Comparison of ENCODE assay signal across 8 cellular contexts in the genomic region with DNA sequence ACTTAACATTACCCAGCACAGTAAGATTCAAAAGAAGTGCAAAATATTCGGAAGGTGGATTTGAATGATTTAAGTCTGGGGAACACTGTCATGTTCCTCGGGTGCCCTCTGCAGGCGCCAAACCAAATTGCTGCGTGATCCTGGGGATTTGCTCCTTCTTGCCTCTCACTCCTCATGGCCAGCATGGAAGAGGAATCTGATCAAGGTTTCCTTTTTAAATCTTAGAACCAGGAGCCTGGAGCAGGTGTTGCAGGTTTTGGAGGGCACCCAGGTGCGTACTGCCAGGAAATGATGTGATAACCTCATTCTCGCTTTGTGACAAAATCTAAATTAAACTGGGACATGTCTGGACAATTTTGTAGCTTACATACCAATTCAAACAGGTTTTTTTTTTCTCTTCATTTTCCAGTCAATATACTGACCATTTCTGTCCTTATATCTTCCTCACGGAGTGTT. TPM values are rescaled to one million over a fixed set of nuclear protein-coding genes. Genes with fewer than 3 reads are reported as not detected.
DNase-seq lines count a peak whose midpoint lies in the region; ATAC-seq and TF ChIP-seq lines count a peak whose summit lies in the region.

No MANE protein-coding gene starts in this region.

- H3K9me3 ChIP-seq in PC-3 (ENCODE audit: low read length) (no peaks in the 10 kb centered on the region), esophagus muscularis mucosa (no peaks in the 10 kb centered on the region)

- H3K4me3 ChIP-seq in PC-3 (ENCODE audit: low read length) (no peak overlapping the region), esophagus muscularis mucosa (no peak overlapping the region)

- POLR2A ChIA-PET in PC-3 (lab: Charles Lee; ENCODE audit: unreplicated experiment) = interaction anchor here (0.6 kb wide), 1 partner anchor 53 kb away, joined by 3 read pairs; no protein-coding TSS in a partner anchor

- H3K9ac ChIP-seq in PC-3 (ENCODE audit: low read length) = no peak overlapping the region

- no peaks in the 10 kb centered on the region for H3K36me3 Mint-ChIP-seq in natural killer cell

- CTCF ChIA-PET in PC-3 (lab: Charles Lee) = interaction anchor here (0.5 to 1.4 kb wide), 10 partner anchors 8 to 484 kb away, joined by 3 to 8 read pairs (median 4); partner anchors contain the start of gene PFDN4

- no peak overlapping the region for H3K4me3 Mint-ChIP-seq in natural killer cell

- BruUV-seq in PC-3 (replicated peaks; lab: Mats Ljungman, UMichigan) = no TSS peak

- H3K36me3 ChIP-seq in PC-3 (ENCODE audit: low read depth, low read length) = no peaks in the 10 kb centered on the region
- H3K36me3 ChIP-seq in esophagus muscularis mucosa = no peaks in the 10 kb centered on the region

- H3F3A ChIP-seq in PC-3 (ENCODE audit: low read length, unreplicated experiment) = no peaks in the 10 kb centered on the region

- no peaks in the 10 kb centered on the region for H3K4me1 Mint-ChIP-seq in natural killer cell

- H3K9me2 ChIP-seq in PC-3 (replicated peaks; ENCODE audit: low read length) = no peaks in the 10 kb centered on the region

- H3K4me2 ChIP-seq in PC-3 (ENCODE audit: low read length) = no peak overlapping the region

- ATAC-seq in PC-3 (peak; percentile 61), natural killer cell (peak; percentile 52 to 82 (median 71)), HG03045 (IDR thresholded peaks at IDR 0.05; ENCODE audit: unreplicated experiment) (no peak)
- ATAC-seq in stimulated activated naive CD8-positive, alpha-beta T cell treated with anti-CD3 and anti-CD28 coated beads, Interleukin-15, Interleukin-2, amounts not matched to agents 100 U/mL and 50 U/mL, for 24 hours = no peak

- H2AFZ ChIP-seq in PC-3 (ENCODE audit: low read length) = no peak overlapping the region

- DNase-seq in HUDEP-2 (lab: John Stamatoyannopoulos, UW; ENCODE audit: unreplicated experiment in 76 of 76) (peak in 57 of 76 experiments; percentile 2 to 72 (median 43)), PC-3 (peak; percentile 95), activated T-cell treated with anti-CD3 and anti-CD28 coated beads for 4 hours (peak; percentile 61), esophagus muscularis mucosa (ENCODE audit: extremely low spot score) (peak; percentile 94), natural killer cell (peak; percentile 59)
- peak; percentile 76 for DNase-seq in stimulated activated naive CD8-positive, alpha-beta T cell treated with anti-CD3 and anti-CD28 coated beads, Interleukin-15, Interleukin-2, amounts not matched to agents 100 U/mL and 50 U/mL, for 24 hours

- TF ChIP-seq EP300 in esophagus muscularis mucosa (IDR thresholded peaks at IDR 0.05) = no peak

- WGBS in esophagus muscularis mucosa = 21% methylated on average over 7 of the region's 7 CpGs

- intact Hi-C loops in PC-3 (cut with micrococcal nuclease) (loop anchor here (1.0 to 10.0 kb wide), 4 partner anchors 96 to 625 kb away; no protein-coding TSS in a partner anchor), esophagus muscularis mucosa (cut with DNase I) (loop anchor here (2.0 kb wide), 1 partner anchor 101 kb away; no protein-coding TSS in a partner anchor), natural killer cell (cut with micrococcal nuclease) (loop anchor here (1.0 to 10.0 kb wide), 5 partner anchors 103 to 1955 kb away; no protein-coding TSS in a partner anchor)

- H3K4me1 ChIP-seq in PC-3 (ENCODE audit: insufficient read depth, low read length) (peaks cover 18% of the 10 kb centered on the region), esophagus muscularis mucosa (no peaks in the 10 kb centered on the region)

- H3K79me2 ChIP-seq in PC-3 (ENCODE audit: low read length) = no peaks in the 10 kb centered on the region

- H3K27me3 Mint-ChIP-seq in natural killer cell (ENCODE audit: low read depth in 2 of 2) = peaks cover 0 to 3% of the 10 kb centered on the region in 2 donors

- no peaks in the 10 kb centered on the region for H3K27me3 ChIP-seq in PC-3 (ENCODE audit: low read length)
- H3K27me3 ChIP-seq in esophagus muscularis mucosa = peaks cover 0 to 4% (median 0%) of the 10 kb centered on the region in 4 donors

- H3K27ac Mint-ChIP-seq in natural killer cell = no peak overlapping the region

- peak; percentile 93 for TF ChIP-seq CTCF in GM12873 (IDR thresholded peaks at IDR 0.05; ENCODE audit: insufficient read depth, low read depth, low read length, missing control alignments)
- peak; percentile 99 for TF ChIP-seq CTCF in PC-3 (conservative IDR thresholded peaks at IDR 0.05; ENCODE audit: low read depth, low read length)
- peak; percentile 74 to 94 (median 74) for TF ChIP-seq CTCF in esophagus muscularis mucosa (IDR thresholded peaks at IDR 0.05)
- peak; percentile 87 for TF ChIP-seq CTCF in natural killer cell (IDR thresholded peaks at IDR 0.05)

- no peak overlapping the region for H3K27ac ChIP-seq in PC-3 (ENCODE audit: low read length)
- no peak overlapping the region for H3K27ac ChIP-seq in esophagus muscularis mucosa (replicated peaks in 1 of 4)

- no peak for TF ChIP-seq POLR2A in esophagus muscularis mucosa (IDR thresholded peaks at IDR 0.05; ENCODE audit: low read depth)

- no peaks in the 10 kb centered on the region for H4K20me1 ChIP-seq in PC-3 (ENCODE audit: low read length)

- no peaks in the 10 kb centered on the region for H3K9me3 Mint-ChIP-seq in natural killer cell

RNA-seq across cellular contexts. Expression of gene PFDN4, which starts 8.1 kb away (rescaled TPM):
- total RNA-seq in PC-3 (2014; rRNA removed) (100 and 122 TPM in 2 replicates), esophagus muscularis mucosa (10 to 100 TPM; 43.2 to 96.8 (median 58.7) TPM), natural killer cell (10 to 100 TPM; 16.5 to 22.2 (median 17.1) TPM)

RNA-seq across cellular contexts. Expression of gene CYP24A1, which starts 26.0 kb away (rescaled TPM):
- 0.81 and 1.2 TPM in 2 replicates for total RNA-seq in PC-3 (2014; rRNA removed)
- total RNA-seq in esophagus muscularis mucosa = not detected
- under 1 TPM in 1 of 3 donors, not detected in 2; 0.12 TPM for total RNA-seq in natural killer cell

Comparison
In these comparisons a context has a peak if more than half of its experiments do, and no peak if none do; other contexts are left out.
1. DNase-seq: peak in every context shown above with its lines; median percentile 95 in PC-3; 94 in esophagus muscularis mucosa; 76 in stimulated activated naive CD8-positive, alpha-beta T cell treated with anti-CD3 and anti-CD28 coated beads, Interleukin-15, Interleukin-2, amounts not matched to agents 100 U/mL and 50 U/mL, for 24 hours; 61 in activated T-cell treated with anti-CD3 and anti-CD28 coated beads for 4 hours; 59 in natural killer cell; 43 in HUDEP-2.
2. ATAC-seq: peak in PC-3 (single experiment) and natural killer cell (3 of 3); none in stimulated activated naive CD8-positive, alpha-beta T cell treated with anti-CD3 and anti-CD28 coated beads, Interleukin-15, Interleukin-2, amounts not matched to agents 100 U/mL and 50 U/mL, for 24 hours (single experiment) and HG03045 (single experiment).
3. Peak in every context shown above with its lines, with median percentiles within 50 percentile points of each other: CTCF ChIP-seq.